ENCODE assay signal across 18 cellular contexts in genomic region chr22:35229865-35230264, GRCh38. TPM values are rescaled to one million over a fixed set of nuclear protein-coding genes. Genes with fewer than 3 reads are reported as not detected.
DNase-seq lines count a peak whose midpoint lies in the region; ATAC-seq, FAIRE-seq and TF ChIP-seq lines count a peak whose summit lies in the region.
"Had no signal": no experiment of that assay in that cellular context is flagged by ENCODE, and none has a peak within 500 bp of the region (broad histone marks: within the 10 kb centered on the region; RNA-seq: fewer than 3 reads in every experiment).

No MANE protein-coding gene starts in this region.

- H3K9ac ChIP-seq in HepG2 (ENCODE audit: insufficient read depth, low read depth, low read length) (peak overlapping the region; percentile 67), OCI-LY3 (ENCODE audit: low read length) (peak overlapping the region; percentile 76), K562 (ENCODE audit: insufficient read depth in 1 of 2, low read depth in 2 of 2, low read length in 2 of 2) (peak overlapping the region; percentile 71 to 84)

- TF ChIP-seq EP300 in HepG2 (IDR thresholded peaks at IDR 0.05; ENCODE audit: low read depth in 2 of 2, low read length in 2 of 2): no peak
- TF ChIP-seq EP300 in HepG2 (CRISPR knock-in tag; IDR thresholded peaks at IDR 0.05; ENCODE audit: borderline replicate concordance): no peak
- no peak for TF ChIP-seq EP300 in K562 (IDR thresholded peaks at IDR 0.05; ENCODE audit: low read length)

- BruUV-seq in HepG2 (replicated peaks; lab: Mats Ljungman, UMichigan): no TSS peak
- BruUV-seq in K562 (replicated peaks; lab: Mats Ljungman, UMichigan): no TSS peak

- CTCF ChIA-PET in HepG2 (lab: Yijun Ruan, JAX; ENCODE audit: low intra/inter-chr PET ratio, low total read pairs): no interaction called here
- CTCF ChIA-PET in K562 (lab: Yijun Ruan, JAX; ENCODE audit: low intra/inter-chr PET ratio): no interaction called here

- H3K9me3 ChIP-seq in HepG2 (ENCODE audit: low read length) (no peaks in the 10 kb centered on the region), right lobe of liver (no peaks in the 10 kb centered on the region), OCI-LY3 (ENCODE audit: insufficient read depth, low read length) (no peaks in the 10 kb centered on the region), K562 (replicated peaks; ENCODE audit: control insufficient read depth, insufficient read depth, low read depth, low read length) (no peaks in the 10 kb centered on the region)
- H3K9me3 ChIP-seq: SJCRH30 had no signal

- intact Hi-C loops in HepG2 (cut with micrococcal nuclease; ENCODE audit: unreplicated experiment) (no loop called here), right lobe of liver (cut with DNase I) (no loop called here), K562 (cut with micrococcal nuclease) (loop anchor here (5.0 kb wide), 2 partner anchors 188 to 1308 kb away; partner anchors contain the start of gene LARGE1)

- H4K20me1 ChIP-seq in HepG2 (ENCODE audit: insufficient read depth, low read length) (no peaks in the 10 kb centered on the region), OCI-LY3 (ENCODE audit: insufficient read depth, low read length) (peaks cover 18% of the 10 kb centered on the region), K562 (replicated peaks; ENCODE audit: control insufficient read depth, insufficient read depth, low read length) (peaks cover 18% of the 10 kb centered on the region)

- no peak overlapping the region for H3K27ac ChIP-seq in HepG2 (ENCODE audit: extremely low read length, insufficient read depth, low read length)
- no peak overlapping the region for H3K27ac ChIP-seq in right lobe of liver
- no peak overlapping the region for H3K27ac ChIP-seq in OCI-LY3 (ENCODE audit: low read length)
- H3K27ac ChIP-seq in K562 (ENCODE audit: extremely low read depth, low read depth, low read length): no peak overlapping the region; the same call in 2 of the 3 replicates
- H3K27ac ChIP-seq: SJCRH30 had no signal

- H3K4me2 ChIP-seq in HepG2 (ENCODE audit: low read depth, low read length): peak overlapping the region; percentile 72
- H3K4me2 ChIP-seq in OCI-LY3 (ENCODE audit: low read length): peak overlapping the region; percentile 84
- H3K4me2 ChIP-seq in K562 (ENCODE audit: insufficient read depth, low read length): peak overlapping the region; percentile 77

- no peak for TF ChIP-seq RAD21 in HepG2 (CRISPR knock-in tag; IDR thresholded peaks at IDR 0.05)
- peak in 1 of 2 experiments; percentile 42; a peak in 2 of 4 replicates for TF ChIP-seq RAD21 in K562 (CRISPR knock-in tag; conservative IDR thresholded peaks at IDR 0.05 in 1 of 2, IDR thresholded peaks at IDR 0.05 in 1 of 2)

- POLR2A ChIA-PET in HepG2 (lab: Yijun Ruan, JAX): no interaction called here
- POLR2A ChIA-PET in K562 (lab: Yijun Ruan, JAX): interaction anchor here (0.7 to 2.1 kb wide), 11 partner anchors 9 to 78 kb away, joined by 3 to 24 read pairs (median 3); no protein-coding TSS in a partner anchor

- H3K79me2 ChIP-seq in HepG2 (ENCODE audit: insufficient read depth, low read length): no peaks in the 10 kb centered on the region
- H3K79me2 ChIP-seq in OCI-LY3 (ENCODE audit: low read length): peaks cover 53% of the 10 kb centered on the region
- peaks cover 47% of the 10 kb centered on the region for H3K79me2 ChIP-seq in K562 (ENCODE audit: control insufficient read depth, insufficient read depth, low read length)

- TF ChIP-seq CTCF in HepG2 (CRISPR knock-in tag; IDR thresholded peaks at IDR 0.05) (no peak), right lobe of liver (IDR thresholded peaks at IDR 0.05) (no peak), OCI-LY3 (IDR thresholded peaks at IDR 0.05; ENCODE audit: low read depth, low read length) (no peak), K562 (IDR thresholded peaks at IDR 0.05 in 2 of 3, conservative IDR thresholded peaks at IDR 0.05 in 1 of 3; ENCODE audit: insufficient read depth in 2 of 3, low read depth in 1 of 3, low read length in 3 of 3) (peak in 2 of 3 experiments; percentile 3 to 29; a peak in 4 of 6 replicates)

- H3K4me3 ChIP-seq in HepG2 (replicated peaks in 1 of 3; ENCODE audit: insufficient read depth in 1 of 3, low read depth in 2 of 3, low read length in 3 of 3): peak overlapping the region; percentile 48 to 57 (median 57); a peak in 4 of 6 replicates
- no peak overlapping the region for H3K4me3 ChIP-seq in right lobe of liver
- H3K4me3 ChIP-seq in OCI-LY3 (ENCODE audit: low read length): peak overlapping the region; percentile 82
- peak overlapping the region; percentile 65 for H3K4me3 ChIP-seq in K562

- H3K27me3 ChIP-seq in HepG2 (ENCODE audit: control insufficient read depth in 1 of 2, insufficient read depth in 2 of 2, low read length in 2 of 2) (no peaks in the 10 kb centered on the region), right lobe of liver (no peaks in the 10 kb centered on the region), OCI-LY3 (ENCODE audit: low read depth, low read length) (peaks cover 22% of the 10 kb centered on the region), K562 (ENCODE audit: control insufficient read depth in 2 of 2, insufficient read depth in 2 of 2, low read length in 2 of 2) (no peaks in the 10 kb centered on the region)
- H3K27me3 ChIP-seq: SJCRH30 had no signal

- DNase-seq in HepG2 (ENCODE audit: low spot score) (no peak), right lobe of liver (no peak), K562 (ENCODE audit: extremely low read depth in 1 of 4, low spot score in 3 of 4) (peak in 2 of 4 experiments; percentile 25 to 27), UCSD-AML1 (lab: John Stamatoyannopoulos, UW; ENCODE audit: unreplicated experiment) (no peak), NCI-H69 (lab: John Stamatoyannopoulos, UW) (no peak), NCI-H526 (lab: John Stamatoyannopoulos, UW) (no peak)
- DNase-seq: Calu3; CD4-positive, alpha-beta memory T cell; NCI-H1417; NCI-H2029; NCI-H2171; NCI-H446; NCI-H748 treated with DMSO at 0.1 percent for 48 hours had no signal

- TF ChIP-seq POLR2A in HepG2 (IDR thresholded peaks at IDR 0.05; ENCODE audit: insufficient read depth in 1 of 2, low read depth in 2 of 2, low read length in 2 of 2) (no peak), right lobe of liver (IDR thresholded peaks at IDR 0.05) (no peak), K562 (conservative IDR thresholded peaks at IDR 0.05) (no peak)

- H3K4me1 ChIP-seq in HepG2 (ENCODE audit: insufficient read depth, low read length) (peaks cover 31% of the 10 kb centered on the region), right lobe of liver (no peaks in the 10 kb centered on the region), OCI-LY3 (ENCODE audit: low read length) (peaks cover 14% of the 10 kb centered on the region), K562 (replicated peaks in 1 of 2; ENCODE audit: control insufficient read depth in 2 of 2, insufficient read depth in 2 of 2, low read length in 2 of 2) (peaks cover 9 to 26% of the 10 kb centered on the region in 2 experiments; a peak in 3 of 5 replicates)
- H3K4me1 ChIP-seq: SJCRH30 had no signal

- H3K9me1 ChIP-seq in K562 (ENCODE audit: control insufficient read depth, insufficient read depth, low read length): no peaks in the 10 kb centered on the region

- ATAC-seq in HepG2 (no peak), right lobe of liver (no peak), K562 (peak; percentile 65), GM18909 (IDR thresholded peaks at IDR 0.05; ENCODE audit: poor library complexity, unreplicated experiment) (no peak)

- WGBS in HepG2 (ENCODE audit: low lambda C conversion rate): 47% methylated on average over 7 of the region's 7 CpGs
- 29% methylated on average over 4 of the region's 7 CpGs for WGBS in right lobe of liver (ENCODE audit: insufficient coverage, low coverage, low lambda C conversion rate, missing lambda C conversion rate)
- 20% methylated on average over 7 of the region's 7 CpGs for WGBS in K562 (ENCODE audit: insufficient coverage, low coverage, missing lambda C conversion rate)

- FAIRE-seq in HepG2 (lab: Jason Lieb, UNC): no peak
- FAIRE-seq in K562 (lab: Jason Lieb, UNC): peak; percentile 84
- FAIRE-seq: GM12891, H54 had no signal

- no peaks in the 10 kb centered on the region for H3K36me3 ChIP-seq in HepG2 (replicated peaks in 1 of 2; ENCODE audit: control insufficient read depth in 1 of 2, insufficient read depth in 2 of 2, low read length in 2 of 2)
- no peaks in the 10 kb centered on the region for H3K36me3 ChIP-seq in right lobe of liver
- peaks cover 27% of the 10 kb centered on the region for H3K36me3 ChIP-seq in OCI-LY3 (replicated peaks; ENCODE audit: low read depth, low read length)
- peaks cover 41% of the 10 kb centered on the region; the same call in 2 of the 3 replicates for H3K36me3 ChIP-seq in K562 (ENCODE audit: control insufficient read depth, insufficient read depth, low read length)
- H3K36me3 ChIP-seq: SJCRH30 had no signal

- H2AFZ ChIP-seq in HepG2 (ENCODE audit: low read length) (no peak overlapping the region), OCI-LY3 (ENCODE audit: low read depth, low read length) (no peak overlapping the region), K562 (ENCODE audit: low read depth, low read length) (no peak overlapping the region)

- in situ Hi-C loops in HepG2 (cut with HindIII; ENCODE audit: extremely low pct_ligation_motif_present, low pct_unique_long_range_greater_than_20kb): no loop called here
- in situ Hi-C loops in K562 (cut with MboI): loop anchor here (10.0 kb wide), 2 partner anchors 75 to 185 kb away; no protein-coding TSS in a partner anchor

RNA-seq across cellular contexts. Expression of gene HMGXB4, which starts 27.4 kb away (rescaled TPM):
- total RNA-seq in HepG2 (2016; rRNA removed; fragmentation: Illumina TruSeq; extraction: Trizol) (13.9 and 14.4 TPM in 2 replicates), right lobe of liver (1 to 10 TPM; 4.6 to 8.2 (median 5.7) TPM), K562 (2014; rRNA removed) (9.9 and 10.0 TPM in 2 replicates), K562 (2014; rRNA removed; fragmentation: Illumina TruSeq; extraction: Trizol) (19.0 and 21.9 TPM in 2 replicates), K562 (2015; rRNA removed; fragmentation: Illumina TruSeq; extraction: Trizol) (17.5 and 20.8 TPM in 2 replicates), K562 (2021) (18.0 and 18.4 TPM in 2 replicates)
- total RNA-seq in HepG2 (2016; cell fraction: cytosol; rRNA removed; fragmentation: Illumina TruSeq; extraction: Trizol; ENCODE audit: low read depth): 4.6 and 5.0 TPM in 2 replicates
- 14.4 and 14.9 TPM in 2 replicates for total RNA-seq in HepG2 (2016; cell fraction: insoluble cytoplasmic fraction; rRNA removed; fragmentation: Illumina TruSeq; extraction: Trizol)
- total RNA-seq in HepG2 (2016; cell fraction: membrane; rRNA removed; fragmentation: Illumina TruSeq; extraction: Trizol): 7.8 and 8.6 TPM in 2 replicates
- 19.3 and 22.2 TPM in 2 replicates for total RNA-seq in HepG2 (2016; cell fraction: nucleus; rRNA removed; fragmentation: Illumina TruSeq; extraction: Trizol)
- polyA plus RNA-seq in HepG2 (2011; rRNA removed) (12.1 and 16.3 TPM in 2 replicates), K562 (2011; rRNA removed) (24.8 and 25.3 TPM in 2 replicates), K562 (2014; fragmentation: Illumina TruSeq; extraction: Trizol) (23.7 and 26.6 TPM in 2 replicates), K562 (2014; fragmentation: Nextera tagmentation; extraction: Ambion mirVana) (10 to 100 TPM; 27.7 to 31.4 TPM), K562 (2014; rRNA removed) (19.2 and 25.0 TPM in 2 replicates)
- 6.8 and 8.2 TPM in 2 replicates for polyA plus RNA-seq in HepG2 (2011; cell fraction: cytosol; rRNA removed)
- 15.1 and 15.5 TPM in 2 replicates for polyA plus RNA-seq in HepG2 (2011; cell fraction: nucleus; rRNA removed)
- polyA plus RNA-seq in HepG2 (2012): 8.7 and 12.7 TPM in 2 replicates
- polyA plus RNA-seq in HepG2 (2016; cell fraction: cytosol; fragmentation: Illumina TruSeq; extraction: Trizol; ENCODE audit: low read depth): 0.37 and 0.62 TPM in 2 replicates
- 16.2 and 17.1 TPM in 2 replicates for polyA plus RNA-seq in HepG2 (2016; cell fraction: insoluble cytoplasmic fraction; fragmentation: Illumina TruSeq; extraction: Trizol; ENCODE audit: low read depth)
- 2.7 and 2.9 TPM in 2 replicates for polyA plus RNA-seq in HepG2 (2016; cell fraction: membrane; fragmentation: Illumina TruSeq; extraction: Trizol; ENCODE audit: low read depth)
- 24.2 and 30.5 TPM in 2 replicates for polyA plus RNA-seq in HepG2 (2016; cell fraction: nucleus; fragmentation: Illumina TruSeq; extraction: Trizol; ENCODE audit: insufficient read depth, low read depth)
- 38.9 and 39.2 TPM in 2 replicates for polyA minus RNA-seq in HepG2 (2011; rRNA and poly(A)+ RNA removed; ENCODE audit: low replicate concordance)
- 8.6 and 10.1 TPM in 2 replicates for polyA minus RNA-seq in HepG2 (2011; cell fraction: cytosol; rRNA and poly(A)+ RNA removed)
- 59.7 and 70.8 TPM in 2 replicates for polyA minus RNA-seq in HepG2 (2011; cell fraction: nucleus; rRNA and poly(A)+ RNA removed)
- total RNA-seq in K562 (2011; cell fraction: chromatin; rRNA removed; ENCODE audit: low replicate concordance): 51.0 and 108 TPM in 2 replicates
- total RNA-seq in K562 (2011; cell fraction: nucleolus; rRNA removed): 41.6 and 44.2 TPM in 2 replicates
- total RNA-seq in K562 (2011; cell fraction: nucleoplasm; rRNA removed): 60.4 and 65.7 TPM in 2 replicates
- polyA plus RNA-seq in K562 (2011; cell fraction: cytosol; rRNA removed): 8.3 and 13.5 TPM in 2 replicates
- 16.9 and 22.4 TPM in 2 replicates for polyA plus RNA-seq in K562 (2011; cell fraction: nucleus; rRNA removed)
- polyA plus RNA-seq in K562 (2012): 13.6 and 17.4 TPM in 2 replicates
- polyA minus RNA-seq in K562 (2011; rRNA and poly(A)+ RNA removed): 42.8 and 55.6 TPM in 2 replicates
- polyA minus RNA-seq in K562 (2011; cell fraction: cytosol; rRNA and poly(A)+ RNA removed): 11.3 and 12.0 TPM in 2 replicates
- polyA minus RNA-seq in K562 (2011; cell fraction: nucleus; rRNA and poly(A)+ RNA removed): 31.5 and 49.1 TPM in 2 replicates

Comparison
In these comparisons a context has a peak if more than half of its experiments do, and no peak if none do; other contexts are left out.
1. H3K4me3 ChIP-seq: peak in HepG2 (3 of 3), OCI-LY3 (single experiment) and K562 (single experiment); none in right lobe of liver (0 of 3).
2. CTCF ChIP-seq: peak in K562 (2 of 3); none in HepG2 (single experiment), right lobe of liver (0 of 4) and OCI-LY3 (single experiment).
3. Of the 241 proteins assayed by ChIP-seq in both HepG2 and K562: peak only in HepG2: none; only in K562: CTCF; in both: none; in neither: 239; mixed calls (peak in some experiments, not most) for 1.
4. Peak in every context shown above with its lines, with median percentiles within 50 percentile points of each other: H3K4me2 ChIP-seq and H3K9ac ChIP-seq.